20 cellular contexts compared by ENCODE assay signal in the genomic region with DNA sequence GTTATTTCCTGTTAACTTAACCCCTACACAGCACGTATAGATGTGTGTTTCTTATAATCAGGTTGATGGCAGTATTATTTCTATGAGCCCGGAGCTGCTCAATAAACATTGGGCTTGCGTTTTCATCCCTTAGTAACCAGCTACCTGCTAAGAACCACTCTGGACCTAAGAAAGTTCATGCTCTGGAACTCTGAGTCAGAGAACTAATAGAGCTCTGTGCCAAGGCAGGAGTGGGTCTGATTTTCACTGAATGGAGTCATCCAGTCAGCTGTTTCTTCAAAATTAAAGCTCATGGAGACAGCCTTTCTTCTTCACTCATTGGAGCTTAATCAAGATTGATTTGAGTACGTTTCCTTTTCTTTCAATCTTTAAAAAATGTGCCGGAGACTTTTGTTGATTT.
"Had no signal": no experiment of that assay in that cellular context is flagged by ENCODE, and none has a peak within 500 bp of the region (broad histone marks: within the 10 kb centered on the region; RNA-seq: fewer than 3 reads in every experiment).

No MANE protein-coding gene starts in this region.

- H3K9me3 Mint-ChIP-seq: dendritic cell treated with granulocyte-macrophage colony-stimulating factor and Interleukin-4, amounts not matched to agents 40 ng/mL and 50 ng/mL, for 4 days; effector memory CD8-positive, alpha-beta T cell; natural killer cell; stimulated activated naive B cell treated with anti-CD40 and anti-IgM and Interleukin-4, amounts not matched to agents 10 μg/mL and 1 μg/mL and 100 μg/mL, for 72 hours; stimulated activated naive CD8-positive, alpha-beta T cell treated with anti-CD3 and anti-CD28 coated beads, Interleukin-15, amount 100 ng/mL, for 72 hours had no signal

- H3K4me1 ChIP-seq: esophagus squamous epithelium, pancreas, prostate gland, transverse colon had no signal

- H3K36me3 Mint-ChIP-seq: natural killer cell had no signal

- H3K4me3 ChIP-seq: esophagus squamous epithelium, heart left ventricle, mucosa of descending colon, pancreas, prostate gland, skin epidermis, testis, transverse colon had no signal

- H3K27me3 Mint-ChIP-seq: dendritic cell treated with granulocyte-macrophage colony-stimulating factor and Interleukin-4, amounts not matched to agents 40 ng/mL and 50 ng/mL, for 4 days; effector memory CD8-positive, alpha-beta T cell; stimulated activated naive B cell treated with anti-CD40 and anti-IgM and Interleukin-4, amounts not matched to agents 10 μg/mL and 1 μg/mL and 100 μg/mL, for 72 hours; stimulated activated naive CD8-positive, alpha-beta T cell treated with anti-CD3 and anti-CD28 coated beads, Interleukin-15, amount 100 ng/mL, for 72 hours had no signal

- H3K4me3 Mint-ChIP-seq: dendritic cell treated with granulocyte-macrophage colony-stimulating factor and Interleukin-4, amounts not matched to agents 40 ng/mL and 50 ng/mL, for 4 days; effector memory CD8-positive, alpha-beta T cell; natural killer cell; stimulated activated naive B cell treated with anti-CD40 and anti-IgM and Interleukin-4, amounts not matched to agents 10 μg/mL and 1 μg/mL and 100 μg/mL, for 72 hours; stimulated activated naive CD8-positive, alpha-beta T cell treated with anti-CD3 and anti-CD28 coated beads, Interleukin-15, amount 100 ng/mL, for 72 hours had no signal

- H3K9me3 ChIP-seq: esophagus squamous epithelium, heart left ventricle, mucosa of descending colon, pancreas, prostate gland, testis, transverse colon had no signal

- ATAC-seq: effector memory CD8-positive, alpha-beta T cell; mucosa of descending colon; natural killer cell; pancreas; sciatic nerve; stimulated activated naive B cell treated with anti-CD40 and anti-IgM and Interleukin-4, amounts not matched to agents 10 μg/mL and 1 μg/mL and 100 μg/mL, for 72 hours; stimulated activated naive CD8-positive, alpha-beta T cell treated with anti-CD3 and anti-CD28 coated beads, Interleukin-15, amount 100 ng/mL, for 72 hours had no signal

- H3K27ac Mint-ChIP-seq: dendritic cell treated with granulocyte-macrophage colony-stimulating factor and Interleukin-4, amounts not matched to agents 40 ng/mL and 50 ng/mL, for 4 days; effector memory CD8-positive, alpha-beta T cell; natural killer cell; stimulated activated naive B cell treated with anti-CD40 and anti-IgM and Interleukin-4, amounts not matched to agents 10 μg/mL and 1 μg/mL and 100 μg/mL, for 72 hours; stimulated activated naive CD8-positive, alpha-beta T cell treated with anti-CD3 and anti-CD28 coated beads, Interleukin-15, amount 100 ng/mL, for 72 hours had no signal

- H3K27me3 ChIP-seq: esophagus squamous epithelium, heart left ventricle, pancreas, testis, transverse colon had no signal

- DNase-seq: cerebellar nuclear complex; effector memory CD8-positive, alpha-beta T cell; esophagus squamous epithelium; heart left ventricle; hippocampal formation; kidney glomerular epithelial cell; mucosa of descending colon; natural killer cell; occipital lobe; pancreas; stimulated activated CD4-positive, alpha-beta T cell treated with anti-CD3 and anti-CD28 coated beads, Interleukin-2, amount 100 ng/mL, for 24 hours; stimulated activated CD4-positive, alpha-beta T cell treated with anti-CD3 and anti-CD28 coated beads, Interleukin-4, amount 100 ng/mL, for 4 hours; stimulated activated naive B cell treated with anti-CD40 and anti-IgM and Interleukin-4, amounts not matched to agents 10 μg/mL and 1 μg/mL and 100 μg/mL, for 72 hours; stimulated activated naive CD8-positive, alpha-beta T cell treated with anti-CD3 and anti-CD28 coated beads, Interleukin-15, amount 100 ng/mL, for 72 hours; testis; transverse colon had no signal

- H3K36me3 ChIP-seq: esophagus squamous epithelium, heart left ventricle, pancreas, prostate gland, transverse colon had no signal

- H3K27ac ChIP-seq: esophagus squamous epithelium, pancreas, prostate gland, skin epidermis, transverse colon had no signal
